ENCODE assay signal across 9 cellular contexts in genomic region chr4:113539408-113539807, GRCh38.
DNase-seq lines count a peak whose midpoint lies in the region; ATAC-seq and TF ChIP-seq lines count a peak whose summit lies in the region.
"Had no signal": no experiment of that assay in that cellular context is flagged by ENCODE, and none has a peak within 500 bp of the region (broad histone marks: within the 10 kb centered on the region; RNA-seq: fewer than 3 reads in every experiment).

No MANE protein-coding gene starts in this region.

- H3K4me1 Mint-ChIP-seq in HFFc6 (ENCODE audit: low read depth), result peaks cover 81% of the 10 kb centered on the region
- peaks cover 25% of the 10 kb centered on the region for H3K4me1 Mint-ChIP-seq in T-helper 2 cell treated with Interferon-gamma antibody and Interleukin-4, amounts not matched to agents 5 μg/mL and 100 μg/mL, for 36 hours (ENCODE audit: low read depth)

- peak overlapping the region; percentile 70 for H3K4me3 Mint-ChIP-seq in HFFc6
- peak overlapping the region; percentile 6 for H3K4me3 Mint-ChIP-seq in T-helper 2 cell treated with Interferon-gamma antibody and Interleukin-4, amounts not matched to agents 5 μg/mL and 100 μg/mL, for 36 hours

- H3K9me3 Mint-ChIP-seq in HFFc6, result no peaks in the 10 kb centered on the region
- no peaks in the 10 kb centered on the region for H3K9me3 Mint-ChIP-seq in T-helper 2 cell treated with Interferon-gamma antibody and Interleukin-4, amounts not matched to agents 5 μg/mL and 100 μg/mL, for 36 hours

- TF ChIP-seq CTCF in HFFc6 (IDR thresholded peaks at IDR 0.05) (no peak), omental fat pad (IDR thresholded peaks at IDR 0.05) (no peak)

- H3K27me3 Mint-ChIP-seq in HFFc6 (ENCODE audit: insufficient read depth), result no peaks in the 10 kb centered on the region
- no peaks in the 10 kb centered on the region for H3K27me3 Mint-ChIP-seq in T-helper 2 cell treated with Interferon-gamma antibody and Interleukin-4, amounts not matched to agents 5 μg/mL and 100 μg/mL, for 36 hours (ENCODE audit: low read depth)

- ATAC-seq in omental fat pad (ENCODE audit: low FRiP score), result peak; percentile 55

- no peak overlapping the region for H3K27ac ChIP-seq in caudate nucleus (ENCODE audit: low read depth, low read length)

- DNase-seq in activated CD4-positive, alpha-beta T cell treated with anti-CD3 and anti-CD28 coated beads for 48 hours, result peak; percentile 45
- DNase-seq in activated CD4-positive, alpha-beta T cell treated with anti-CD3 and anti-CD28 coated beads for 4 hours, result no peak
- DNase-seq in HFFc6 (peak; percentile 75), omental fat pad (ENCODE audit: low spot score) (no peak), NOMO-1 (lab: John Stamatoyannopoulos, UW; ENCODE audit: unreplicated experiment in 2 of 2) (no peak), caudate nucleus (lab: John Stamatoyannopoulos, UW) (no peak)
- DNase-seq in T-helper 2 cell treated with Interferon-gamma antibody and Interleukin-4, amounts not matched to agents 5 μg/mL and 100 μg/mL, for 36 hours (ENCODE audit: low spot score), result peak; percentile 60
- no peak for DNase-seq in activated CD4-positive, alpha-beta T cell treated with anti-CD3 and anti-CD28 coated beads, Interleukin-2, amount 50 U/mL, for 1 hour
- DNase-seq: NCI-H1092 treated with DMSO at 0.1 percent for 48 hours had no signal

- peak overlapping the region; percentile 81 for H3K27ac Mint-ChIP-seq in HFFc6
- peak overlapping the region; percentile 13 for H3K27ac Mint-ChIP-seq in T-helper 2 cell treated with Interferon-gamma antibody and Interleukin-4, amounts not matched to agents 5 μg/mL and 100 μg/mL, for 36 hours

- H3K36me3 Mint-ChIP-seq in HFFc6 (ENCODE audit: low read depth), result peaks cover 40% of the 10 kb centered on the region
- H3K36me3 Mint-ChIP-seq in T-helper 2 cell treated with Interferon-gamma antibody and Interleukin-4, amounts not matched to agents 5 μg/mL and 100 μg/mL, for 36 hours (ENCODE audit: low read depth), result peaks cover 24% of the 10 kb centered on the region

Comparison
In these comparisons a context has a peak if more than half of its experiments do, and no peak if none do; other contexts are left out.
1. DNase-seq: peak in activated CD4-positive, alpha-beta T cell treated with anti-CD3 and anti-CD28 coated beads for 48 hours (single experiment), HFFc6 (single experiment) and T-helper 2 cell treated with Interferon-gamma antibody and Interleukin-4, amounts not matched to agents 5 μg/mL and 100 μg/mL, for 36 hours (single experiment); none in activated CD4-positive, alpha-beta T cell treated with anti-CD3 and anti-CD28 coated beads for 4 hours (0 of 2), omental fat pad (single experiment), NOMO-1 (0 of 2), caudate nucleus (0 of 61) and activated CD4-positive, alpha-beta T cell treated with anti-CD3 and anti-CD28 coated beads, Interleukin-2, amount 50 U/mL, for 1 hour (single experiment).